1 cellular context compared by ENCODE assay signal in genomic region chr19:2771786-2772674, GRCh38.
TF ChIP-seq lines count a peak whose summit lies in the region.

No MANE protein-coding gene starts in this region.

TF ChIP-seq in K562, 482 proteins besides CTCF, POLR2A, EP300 and RAD21:
- TF ChIP-seq NFXL1 (CRISPR knock-in tag; IDR thresholded peaks at IDR 0.05) (no peak), POLR2G (IDR thresholded peaks at IDR 0.05; ENCODE audit: low read depth, low read length) (0 out of 2 replicates have a peak, but pooled peaks have one; percentile 24), ZNF583 (CRISPR knock-in tag; IDR thresholded peaks at IDR 0.05) (no peak), ZNF639 (CRISPR knock-in tag; conservative IDR thresholded peaks at IDR 0.05 in 1 of 2, IDR thresholded peaks at IDR 0.05 in 1 of 2) (no peak), MTA1 (IDR thresholded peaks at IDR 0.05; ENCODE audit: borderline replicate concordance) (no peak), ZBTB40 (IDR thresholded peaks at IDR 0.05) (no peak), ZBTB40 (CRISPR knock-in tag; IDR thresholded peaks at IDR 0.05) (no peak), L3MBTL2 (IDR thresholded peaks at IDR 0.05) (no peak), ZNF76 (CRISPR knock-in tag; IDR thresholded peaks at IDR 0.05; ENCODE audit: borderline replicate concordance) (no peak)
